Comparison of ENCODE assay signal across 20 cellular contexts in the genomic region with DNA sequence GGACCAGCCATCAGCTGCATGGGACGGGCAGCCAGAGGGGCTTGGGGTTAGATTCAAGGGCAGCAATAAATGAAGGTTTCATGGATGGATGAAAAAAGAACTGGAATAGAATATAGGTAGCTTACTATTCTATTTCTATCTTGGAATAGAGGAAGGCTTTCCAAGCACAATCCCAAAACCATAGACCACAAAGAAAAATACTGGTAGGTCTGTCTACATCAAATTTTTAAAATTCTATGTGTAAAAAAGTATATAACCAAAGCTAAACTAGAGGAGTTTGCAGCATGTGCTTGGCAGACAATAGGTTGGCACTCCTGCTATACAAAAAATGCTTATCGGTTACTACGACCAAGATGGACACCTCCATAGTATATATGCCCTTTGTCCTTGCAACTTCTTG. TPM values are rescaled to one million over a fixed set of nuclear protein-coding genes. Genes with fewer than 3 reads are reported as not detected.
DNase-seq lines count a peak whose midpoint lies in the region; ATAC-seq and TF ChIP-seq lines count a peak whose summit lies in the region.
"Had no signal": no experiment of that assay in that cellular context is flagged by ENCODE, and none has a peak within 500 bp of the region (broad histone marks: within the 10 kb centered on the region; RNA-seq: fewer than 3 reads in every experiment).

No MANE protein-coding gene starts in this region.

- peaks cover 3% of the 10 kb centered on the region for H3K36me3 Mint-ChIP-seq in osteocyte (ENCODE audit: unreplicated experiment)
- H3K36me3 Mint-ChIP-seq in CD4-positive, alpha-beta memory T cell: no peaks in the 10 kb centered on the region

- intact Hi-C loops in CD4-positive, alpha-beta memory T cell (cut with micrococcal nuclease): no loop called here

- peak; percentile 59 for DNase-seq in EH (ENCODE audit: low read depth)
- peak; percentile 62 for DNase-seq in RPMI7951 (ENCODE audit: low read depth)
- DNase-seq in astrocyte of the hippocampus (ENCODE audit: low read depth, low spot score): peak; percentile 45
- no peak for DNase-seq in osteocyte (ENCODE audit: extremely low spot score, unreplicated experiment)
- DNase-seq in CD4-positive, alpha-beta memory T cell: no peak
- no peak for DNase-seq in foreskin keratinocyte
- no peak for DNase-seq in NCI-H774 (lab: John Stamatoyannopoulos, UW)
- DNase-seq: CD8-positive, alpha-beta memory T cell; COR-L47; GDM1; GOT3; H7; HFFc6; KG1 had no signal

- peaks cover 11% of the 10 kb centered on the region for H3K4me1 ChIP-seq in CD4-positive, alpha-beta memory T cell (ENCODE audit: insufficient read depth, low read length)
- H3K4me1 ChIP-seq in foreskin keratinocyte: peaks cover 30% of the 10 kb centered on the region

- ATAC-seq in foreskin keratinocyte: no peak
- ATAC-seq in HG02870 (IDR thresholded peaks at IDR 0.05; ENCODE audit: unreplicated experiment): no peak
- ATAC-seq: A549, HCT116, HepG2 had no signal

- H3K4me3 ChIP-seq in CD4-positive, alpha-beta memory T cell (ENCODE audit: low read length in 2 of 2): no peak overlapping the region
- H3K4me3 ChIP-seq: A549; BLaER1 treated with 17β-estradiol and CSF1 and Interleukin-3, amounts not matched to agents 10 nM and 100 nM had no signal

- TF ChIP-seq CTCF in osteocyte (IDR thresholded peaks at IDR 0.05): no peak
- TF ChIP-seq CTCF in foreskin keratinocyte (conservative IDR thresholded peaks at IDR 0.05): no peak

- H3K9me3 ChIP-seq in CD4-positive, alpha-beta memory T cell (ENCODE audit: control insufficient read depth in 1 of 2, low read length in 2 of 2): peaks cover 0 to 6% of the 10 kb centered on the region in 2 donors

- no peaks in the 10 kb centered on the region for H3K36me3 ChIP-seq in CD4-positive, alpha-beta memory T cell (ENCODE audit: insufficient read depth, low read length)
- H3K36me3 ChIP-seq: BLaER1 treated with 17β-estradiol and CSF1 and Interleukin-3, amounts not matched to agents 10 nM and 100 nM had no signal

- no peaks in the 10 kb centered on the region for H3K27me3 ChIP-seq in CD4-positive, alpha-beta memory T cell (ENCODE audit: insufficient read depth, low read length)
- H3K27me3 ChIP-seq in foreskin keratinocyte: no peaks in the 10 kb centered on the region

- H3K27ac ChIP-seq in CD4-positive, alpha-beta memory T cell (ENCODE audit: low read depth, low read length): no peak overlapping the region
- no peak overlapping the region for H3K27ac ChIP-seq in foreskin keratinocyte
- H3K27ac ChIP-seq: BLaER1 treated with 17β-estradiol and CSF1 and Interleukin-3, amounts not matched to agents 10 nM and 100 nM had no signal

- CTCF ChIA-PET in CD4-positive, alpha-beta memory T cell (lab: Charles Lee; ENCODE audit: partially characterized antibody): no interaction called here

- H3K27ac Mint-ChIP-seq in osteocyte (ENCODE audit: unreplicated experiment): peak overlapping the region; percentile 97
- no peak overlapping the region for H3K27ac Mint-ChIP-seq in CD4-positive, alpha-beta memory T cell
- H3K27ac Mint-ChIP-seq: B cell, HFFc6 had no signal

- H3K27me3 Mint-ChIP-seq in osteocyte (ENCODE audit: unreplicated experiment): no peaks in the 10 kb centered on the region
- peaks cover 4 to 29% of the 10 kb centered on the region in 2 donors for H3K27me3 Mint-ChIP-seq in CD4-positive, alpha-beta memory T cell

- H3K4me3 Mint-ChIP-seq in osteocyte (ENCODE audit: unreplicated experiment): no peak overlapping the region
- H3K4me3 Mint-ChIP-seq in CD4-positive, alpha-beta memory T cell: no peak overlapping the region
- H3K4me3 Mint-ChIP-seq: B cell; CD8-positive, alpha-beta memory T cell; HFFc6 had no signal

- POLR2A ChIA-PET in CD4-positive, alpha-beta memory T cell (lab: Charles Lee; ENCODE audit: partially characterized antibody): no interaction called here

- peaks cover 94% of the 10 kb centered on the region for H3K4me1 Mint-ChIP-seq in osteocyte (ENCODE audit: unreplicated experiment)
- H3K4me1 Mint-ChIP-seq in CD4-positive, alpha-beta memory T cell: peaks cover 11 to 17% (median 15%) of the 10 kb centered on the region in 4 donors

- H3K9me3 Mint-ChIP-seq in osteocyte (ENCODE audit: unreplicated experiment): no peaks in the 10 kb centered on the region
- H3K9me3 Mint-ChIP-seq in CD4-positive, alpha-beta memory T cell: peaks cover 0 to 18% (median 11%) of the 10 kb centered on the region in 8 donors

RNA-seq across cellular contexts. Expression of a gene that starts 7.2 kb away (rescaled TPM):
- total RNA-seq in RPMI7951 (2014; rRNA removed; shearing (Covaris generic)): 52.7 and 55.9 TPM in 2 replicates
- total RNA-seq in osteocyte (215 and 251 TPM in 2 replicates), foreskin keratinocyte (4.0 and 5.5 TPM in 2 replicates)
- total RNA-seq in CD4-positive, alpha-beta memory T cell: not detected
- polyA plus RNA-seq in CD4-positive, alpha-beta memory T cell: not detected
- polyA plus RNA-seq in foreskin keratinocyte: 2.8 and 4.1 TPM in 2 replicates
- total RNA-seq: HepG2 had no signal
- polyA plus RNA-seq: HepG2 had no signal

Comparison
In these comparisons a context has a peak if more than half of its experiments do, and no peak if none do; other contexts are left out.
1. DNase-seq: peak in EH (single experiment), RPMI7951 (single experiment) and astrocyte of the hippocampus (single experiment); none in osteocyte (single experiment), CD4-positive, alpha-beta memory T cell (0 of 5), foreskin keratinocyte (0 of 2) and NCI-H774 (single experiment).